2 cellular contexts compared by ENCODE assay signal in genomic region chr6:40490508-40490907, GRCh38.
TF ChIP-seq lines count a peak whose summit lies in the region.

No MANE protein-coding gene starts in this region.

TF ChIP-seq in SK-N-SH treated with all-trans-retinoic acid at 6 μM for 48 hours, 23 proteins besides CTCF, POLR2A, EP300 and RAD21:
- TF ChIP-seq GLIS3 (CRISPR knock-in tag; IDR thresholded peaks at IDR 0.05): no peak
- TF ChIP-seq TCF4 (CRISPR knock-in tag; IDR thresholded peaks at IDR 0.05; ENCODE audit: borderline replicate concordance): 0 out of 2 replicates have a peak, but pooled peaks have one; percentile 28
TF ChIP-seq in SK-N-SH treated with all-trans-retinoic acid at 6 μM for 48 hours: peak in this region for 1.

TF ChIP-seq in H1, 55 proteins besides CTCF, POLR2A, EP300 and RAD21:
- no peak for TF ChIP-seq BACH1 (IDR thresholded peaks at IDR 0.05; ENCODE audit: low read length)
- no peak for TF ChIP-seq YY1 (IDR thresholded peaks at IDR 0.05; ENCODE audit: low read depth, low read length)
- no peak for TF ChIP-seq SUZ12 (IDR thresholded peaks at IDR 0.05; ENCODE audit: low read length)
- no peak for TF ChIP-seq CBX8 (IDR thresholded peaks at IDR 0.05; ENCODE audit: borderline replicate concordance, low read depth, low read length)
- no peak for TF ChIP-seq CTBP2 (IDR thresholded peaks at IDR 0.05; ENCODE audit: borderline replicate concordance, insufficient read depth, insufficient read length, low read length)
- no peak for TF ChIP-seq RXRA (IDR thresholded peaks at IDR 0.05; ENCODE audit: insufficient read depth, low read depth, low read length)
- no peak for TF ChIP-seq USF2 (IDR thresholded peaks at IDR 0.05; ENCODE audit: low read length)
- TF ChIP-seq JUND (IDR thresholded peaks at IDR 0.05; ENCODE audit: low read length): no peak
- TF ChIP-seq ATF2 (IDR thresholded peaks at IDR 0.05; ENCODE audit: low read length): no peak
- no peak for TF ChIP-seq ATF3 (IDR thresholded peaks at IDR 0.05; ENCODE audit: insufficient read depth, low read depth, low read length)
- TF ChIP-seq SAP30 (IDR thresholded peaks at IDR 0.05; ENCODE audit: insufficient read depth, insufficient replicate concordance, low read length): no peak
- TF ChIP-seq POLR2AphosphoS5 (IDR thresholded peaks at IDR 0.05; ENCODE audit: low read depth, low read length): no peak
- no peak for TF ChIP-seq RFX5 (IDR thresholded peaks at IDR 0.05; ENCODE audit: borderline replicate concordance, low read depth, low read length)
- no peak for TF ChIP-seq BCL11A (IDR thresholded peaks at IDR 0.05; ENCODE audit: low read depth in 2 of 2, low read length in 2 of 2)
- TF ChIP-seq SP4 (IDR thresholded peaks at IDR 0.05; ENCODE audit: low read length): no peak
- TF ChIP-seq FOSL1 (IDR thresholded peaks at IDR 0.05; ENCODE audit: insufficient read depth, low read depth, low read length): no peak
- no peak for TF ChIP-seq ASH2L (IDR thresholded peaks at IDR 0.05; ENCODE audit: low read length)
- TF ChIP-seq EGR1 (IDR thresholded peaks at IDR 0.05; ENCODE audit: borderline replicate concordance, low read depth, low read length): no peak
- TF ChIP-seq GABPA (IDR thresholded peaks at IDR 0.05; ENCODE audit: borderline replicate concordance, insufficient read depth, low read length): no peak
- TF ChIP-seq HDAC6 (IDR thresholded peaks at IDR 0.05; ENCODE audit: low read depth, low read length): no peak
